In the genomic region with DNA sequence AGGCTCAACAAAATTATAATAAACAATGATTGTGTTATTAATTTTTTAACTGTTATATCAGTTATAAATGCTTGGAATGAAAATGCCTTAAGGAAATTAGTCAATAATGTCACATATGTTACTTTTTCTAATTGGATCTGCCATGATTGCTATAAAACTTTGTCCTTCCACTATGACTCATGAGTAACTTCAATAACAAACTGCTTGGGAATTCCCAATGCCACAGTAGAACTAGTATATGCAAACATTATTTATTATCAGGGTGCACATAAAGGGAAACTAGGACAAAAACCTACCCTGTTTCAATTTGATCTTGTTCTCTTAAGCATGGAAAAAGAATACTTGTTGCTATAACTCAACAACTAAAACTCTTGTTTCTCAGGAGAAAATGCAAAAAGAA, we compare ENCODE assay signal across 23 cellular contexts. TPM values are rescaled to one million over a fixed set of nuclear protein-coding genes. Genes with fewer than 3 reads are reported as not detected.
"Had no signal": no experiment of that assay in that cellular context is flagged by ENCODE, and none has a peak within 500 bp of the region (broad histone marks: within the 10 kb centered on the region; RNA-seq: fewer than 3 reads in every experiment).

No MANE protein-coding gene starts in this region.

- FAIRE-seq: frontal cortex had no signal

- H3K4me3 ChIP-seq: heart right ventricle, left lung, prostate gland, right lobe of liver, tibial nerve had no signal

- ATAC-seq: activated T-helper 17 cell treated with anti-CD3 and anti-CD28 coated beads, Interleukin-2, amount 50 U/mL, for 72 hours; heart right ventricle; left lung; right lobe of liver; stimulated activated naive B cell treated with anti-CD40 and anti-IgM and Interleukin-4, amounts not matched to agents 10 μg/mL and 1 μg/mL and 100 μg/mL, for 72 hours; T-helper 17 cell had no signal

- DNase-seq: activated CD4-positive, alpha-beta T cell treated with anti-CD3 and anti-CD28 coated beads, Interleukin-2, amount 10 ng/mL, durations not matched to agents 7 days and 5 days; activated CD4-positive, CD25-positive, alpha-beta regulatory T cell; activated CD8-positive, alpha-beta memory T cell treated with anti-CD3 and anti-CD28 coated beads for 24 hours; activated naive CD4-positive, alpha-beta T cell treated with anti-CD3 and anti-CD28 coated beads, Interleukin-2, amount 10 ng/mL, durations not matched to agents 7 days and 5 days; central memory CD4-positive, alpha-beta T cell; cortex of kidney; effector memory CD4-positive, alpha-beta T cell; erythroblast; heart right ventricle; islet precursor cell; left lung; mesendoderm; nephron progenitor cell; right lobe of liver; stimulated activated CD4-positive, alpha-beta T cell treated with anti-CD3 and anti-CD28 coated beads, Interleukin-2, amount 100 ng/mL, for 24 hours; stimulated activated naive B cell treated with anti-CD40 and anti-IgM and Interleukin-4, amounts not matched to agents 10 μg/mL and 1 μg/mL and 100 μg/mL, for 72 hours; T-helper 17 cell had no signal

RNA-seq across cellular contexts. Expression of a gene that starts 59.1 kb away (rescaled TPM):
- total RNA-seq: activated CD4-positive, alpha-beta T cell treated with anti-CD3 and anti-CD28 coated beads, Interleukin-2, amount 10 ng/mL, durations not matched to agents 7 days and 5 days; activated T-helper 17 cell treated with anti-CD3 and anti-CD28 coated beads, Interleukin-2, amount 50 U/mL, for 72 hours; frontal cortex; heart right ventricle; left lung; omental fat pad; prostate gland; right lobe of liver; subcutaneous adipose tissue; T-helper 17 cell; tibial nerve had no signal
